ENCODE assay signal across 9 cellular contexts in the genomic region with DNA sequence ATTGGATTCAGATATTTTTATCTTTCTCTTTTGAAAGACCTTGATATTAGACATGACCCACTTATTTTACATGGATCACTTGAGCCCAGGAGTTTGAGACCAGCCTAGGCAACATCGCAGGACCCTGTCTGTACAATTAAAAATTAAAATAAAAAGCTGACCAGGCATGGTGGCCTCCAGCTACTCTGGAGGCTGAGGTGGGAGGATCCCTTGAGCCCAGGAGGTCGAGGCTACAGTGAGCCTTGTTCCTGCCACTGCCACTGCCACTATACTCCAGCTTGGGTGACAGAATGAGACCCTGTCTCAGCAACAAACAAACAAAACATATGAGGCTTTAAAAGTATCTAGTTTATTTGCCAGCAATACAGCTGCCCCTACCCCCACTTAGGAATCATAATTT. TPM values are rescaled to one million over a fixed set of nuclear protein-coding genes. Genes with fewer than 3 reads are reported as not detected.
DNase-seq lines count a peak whose midpoint lies in the region; ATAC-seq and TF ChIP-seq lines count a peak whose summit lies in the region.
"Had no signal": no experiment of that assay in that cellular context is flagged by ENCODE, and none has a peak within 500 bp of the region (broad histone marks: within the 10 kb centered on the region; RNA-seq: fewer than 3 reads in every experiment).

No MANE protein-coding gene starts in this region.

- intact Hi-C loops in left cardiac atrium (cut with DNase I): loop anchor here (5.0 to 10.0 kb wide), 2 partner anchors 135 to 138 kb away; partner anchors contain the start of gene ATP1B3 (in 1 of the 2)
- intact Hi-C loops in uterus (cut with DNase I; ENCODE audit: low total_unique reads): no loop called here

- no peak for TF ChIP-seq POLR2A in uterus (IDR thresholded peaks at IDR 0.05)

- ATAC-seq in left cardiac atrium: no peak
- ATAC-seq in GM18517 (IDR thresholded peaks at IDR 0.05; ENCODE audit: unreplicated experiment): no peak
- no peak for ATAC-seq in GM19324 (IDR thresholded peaks at IDR 0.05; ENCODE audit: low FRiP score, unreplicated experiment)

- WGBS in mesodermal cell (ENCODE audit: insufficient coverage in 2 of 2), 2 experiments: 83 to 100% methylated on average over 1 of the region's 2 CpGs

- H3K9me3 ChIP-seq in right atrium auricular region (no peaks in the 10 kb centered on the region), mesodermal cell (ENCODE audit: control insufficient read depth, low read length) (no peaks in the 10 kb centered on the region), uterus (no peaks in the 10 kb centered on the region)

- DNase-seq in right atrium auricular region (ENCODE audit: low spot score): no peak
- DNase-seq in left cardiac atrium: no peak
- no peak for DNase-seq in astrocyte of the spinal cord (ENCODE audit: low read depth, low spot score)
- DNase-seq in uterus: no peak
- no peak for DNase-seq in NCI-H1436 (lab: John Stamatoyannopoulos, UW)
- DNase-seq: WERI-Rb-1 had no signal

- H3K4me1 ChIP-seq in right atrium auricular region: peaks cover 0 to 44% of the 10 kb centered on the region in 2 donors
- H3K4me1 ChIP-seq in mesodermal cell (ENCODE audit: control insufficient read depth, insufficient read depth, low read length, poor library complexity, severe bottlenecking): peaks cover 8% of the 10 kb centered on the region
- H3K4me1 ChIP-seq in uterus: no peaks in the 10 kb centered on the region

- H3K4me3 ChIP-seq in right atrium auricular region (peak overlapping the region in 1 of 2 donors; percentile 94), astrocyte of the spinal cord (ENCODE audit: low read depth, low read length) (peak overlapping the region; percentile 87), mesodermal cell (ENCODE audit: extremely low read depth, insufficient read depth, low read length, poor library complexity, severe bottlenecking) (peak overlapping the region; percentile 95), uterus (peak overlapping the region in 1 of 2 donors; percentile 90)

- peak overlapping the region; percentile 94 to 99 for H3K27ac ChIP-seq in right atrium auricular region
- H3K27ac ChIP-seq in mesodermal cell (ENCODE audit: low read depth, low read length, severe bottlenecking): no peak overlapping the region
- H3K27ac ChIP-seq in uterus: peak overlapping the region; percentile 91 to 93

- TF ChIP-seq CTCF in right atrium auricular region (IDR thresholded peaks at IDR 0.05) (no peak), astrocyte of the spinal cord (IDR thresholded peaks at IDR 0.05; ENCODE audit: low read depth, low read length) (no peak), uterus (IDR thresholded peaks at IDR 0.05) (no peak)

- in situ Hi-C loops in astrocyte of the spinal cord (cut with HindIII; ENCODE audit: low sequenced_read_pairs): no loop called here

- peaks cover 4% of the 10 kb centered on the region for H3K36me3 ChIP-seq in right atrium auricular region
- H3K36me3 ChIP-seq in mesodermal cell (ENCODE audit: control insufficient read depth, insufficient read depth, low read length): peaks cover 28% of the 10 kb centered on the region
- H3K36me3 ChIP-seq in uterus: no peaks in the 10 kb centered on the region

- H3K27me3 ChIP-seq in right atrium auricular region: no peaks in the 10 kb centered on the region
- H3K27me3 ChIP-seq in uterus: no peaks in the 10 kb centered on the region

RNA-seq across cellular contexts. Expression of gene RNF7, which starts 1.6 kb away (rescaled TPM):
- 10 to 100 TPM; 64.9 to 81.2 TPM for total RNA-seq in right atrium auricular region
- total RNA-seq in left cardiac atrium: 10 to 100 TPM; 70.2 to 76.0 TPM
- polyA plus RNA-seq in mesodermal cell (2013, experiment 1 of 2): 154 TPM
- polyA plus RNA-seq in mesodermal cell (2013, experiment 2 of 2): 143 TPM
- total RNA-seq in uterus: 10 to 100 TPM; 59.2 to 91.8 (median 70.7) TPM

RNA-seq across cellular contexts. Expression of gene GRK7, which starts 23.5 kb away (rescaled TPM):
- under 1 TPM in 1 of 2 donors, not detected in 1; 0.12 TPM for total RNA-seq in right atrium auricular region
- not detected for total RNA-seq in left cardiac atrium
- not detected for polyA plus RNA-seq in mesodermal cell (2013, experiment 1 of 2)
- not detected for polyA plus RNA-seq in mesodermal cell (2013, experiment 2 of 2)
- total RNA-seq in uterus: under 1 TPM in 2 of 4 donors, not detected in 2; 0.14 to 0.18 TPM
